ENCODE assay signal across 22 cellular contexts in the genomic region with DNA sequence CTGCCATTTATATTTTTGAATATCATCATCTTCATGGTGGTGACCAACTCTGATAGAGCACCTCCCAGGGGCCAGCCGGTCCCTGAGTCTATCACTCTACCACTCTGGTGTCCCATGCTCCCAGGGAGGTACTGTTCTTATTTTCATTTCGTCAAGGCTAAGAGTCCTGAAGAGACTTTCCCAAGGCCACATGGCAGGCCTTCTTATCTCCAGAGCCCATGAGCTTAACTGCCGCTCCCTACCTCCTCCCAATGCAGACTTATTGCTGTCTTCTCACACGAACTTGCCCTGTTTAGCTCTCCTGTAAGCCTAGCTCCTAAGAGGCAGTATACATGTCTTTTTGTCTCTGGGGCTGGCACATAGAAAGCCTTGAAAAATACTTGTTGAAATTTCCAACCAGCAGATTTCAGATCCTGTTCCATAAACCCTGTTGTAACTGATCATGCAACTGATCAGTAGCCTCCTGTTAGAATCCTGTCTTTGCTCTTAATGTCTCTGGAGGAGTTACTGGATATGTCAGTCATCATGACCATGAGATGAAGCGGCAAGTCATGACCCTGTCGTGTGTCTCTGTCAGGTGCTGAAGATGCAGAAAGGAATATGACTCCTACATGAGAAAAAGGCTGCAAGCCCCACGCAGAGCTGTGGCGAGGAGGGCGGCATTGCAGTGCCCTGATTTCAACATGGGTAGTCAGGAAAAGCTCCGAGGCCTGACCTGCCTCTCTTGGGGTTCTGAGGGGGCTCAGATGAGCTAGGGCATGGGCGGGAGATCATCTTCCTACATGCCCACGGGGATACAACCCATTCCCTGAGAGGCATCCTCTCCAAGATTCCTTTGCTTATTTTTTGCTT.
"Had no signal": no experiment of that assay in that cellular context is flagged by ENCODE, and none has a peak within 500 bp of the region (broad histone marks: within the 10 kb centered on the region; RNA-seq: fewer than 3 reads in every experiment).

No MANE protein-coding gene starts in this region.

- H3K27me3 ChIP-seq: esophagus squamous epithelium, right lobe of liver, suprapubic skin, thyroid gland, upper lobe of right lung had no signal

- ATAC-seq: effector memory CD8-positive, alpha-beta T cell; left cardiac atrium; naive thymus-derived CD4-positive, alpha-beta T cell; psoas muscle; right lobe of liver; stimulated activated effector memory CD8-positive, alpha-beta T cell treated with anti-CD3 and anti-CD28 coated beads, Interleukin-12 subunit alpha, Interleukin-12 subunit beta, amount 100 ng/mL, for 72 hours; stimulated activated naive CD8-positive, alpha-beta T cell treated with anti-CD3 and anti-CD28 coated beads, Interleukin-15, Interleukin-2, amounts not matched to agents 100 U/mL and 50 U/mL, for 24 hours; upper lobe of right lung had no signal

- H3K27ac ChIP-seq: epithelial cell of prostate, esophagus squamous epithelium, neutrophil, psoas muscle, right lobe of liver, suprapubic skin, thyroid gland, upper lobe of right lung had no signal

- DNase-seq: effector memory CD8-positive, alpha-beta T cell; esophagus squamous epithelium; foreskin fibroblast; immature natural killer cell; kidney; left cardiac atrium; mammary epithelial cell; naive thymus-derived CD4-positive, alpha-beta T cell; psoas muscle; retina; right lobe of liver; stimulated activated CD4-positive, alpha-beta T cell treated with anti-CD3 and anti-CD28 coated beads, Interleukin-4, amount 100 ng/mL, for 1 hour; stimulated activated CD8-positive, alpha-beta memory T cell treated with anti-CD3 and anti-CD28 coated beads, Interleukin-4, amount 100 ng/mL, for 48 hours; stimulated activated naive CD8-positive, alpha-beta T cell treated with anti-CD3 and anti-CD28 coated beads, Interleukin-15, Interleukin-2, amounts not matched to agents 100 U/mL and 50 U/mL, for 24 hours; thyroid gland; upper lobe of right lung had no signal

- H3K36me3 ChIP-seq: esophagus squamous epithelium, neutrophil, right lobe of liver, suprapubic skin, thyroid gland, upper lobe of right lung had no signal

- H3K4me3 ChIP-seq: esophagus squamous epithelium, psoas muscle, right lobe of liver, suprapubic skin, thyroid gland, upper lobe of right lung had no signal

- H3K4me1 ChIP-seq: esophagus squamous epithelium, psoas muscle, right lobe of liver, suprapubic skin, upper lobe of right lung had no signal

- FAIRE-seq: colon, kidney had no signal

- H3K27ac Mint-ChIP-seq: dendritic cell treated with granulocyte-macrophage colony-stimulating factor and Interleukin-4, amounts not matched to agents 40 ng/mL and 50 ng/mL, for 4 days; effector memory CD8-positive, alpha-beta T cell; immature natural killer cell; naive thymus-derived CD4-positive, alpha-beta T cell; stimulated activated effector memory CD8-positive, alpha-beta T cell treated with anti-CD3 and anti-CD28 coated beads, Interleukin-12 subunit alpha, Interleukin-12 subunit beta, amount 100 ng/mL, for 72 hours had no signal

- H3K36me3 Mint-ChIP-seq: stimulated activated effector memory CD8-positive, alpha-beta T cell treated with anti-CD3 and anti-CD28 coated beads, Interleukin-12 subunit alpha, Interleukin-12 subunit beta, amount 100 ng/mL, for 72 hours had no signal

- H3K4me3 Mint-ChIP-seq: dendritic cell treated with granulocyte-macrophage colony-stimulating factor and Interleukin-4, amounts not matched to agents 40 ng/mL and 50 ng/mL, for 4 days; effector memory CD8-positive, alpha-beta T cell; immature natural killer cell; naive thymus-derived CD4-positive, alpha-beta T cell; stimulated activated effector memory CD8-positive, alpha-beta T cell treated with anti-CD3 and anti-CD28 coated beads, Interleukin-12 subunit alpha, Interleukin-12 subunit beta, amount 100 ng/mL, for 72 hours had no signal

- H3K27me3 Mint-ChIP-seq: naive thymus-derived CD4-positive, alpha-beta T cell had no signal

- H3K9me3 ChIP-seq: neutrophil, psoas muscle, right lobe of liver, suprapubic skin, thyroid gland, upper lobe of right lung had no signal
